In genomic region chr1:55172687-55173086, GRCh38 we compare ENCODE assay signal across 27 cellular contexts.
"Had no signal": no experiment of that assay in that cellular context is flagged by ENCODE, and none has a peak within 500 bp of the region (broad histone marks: within the 10 kb centered on the region; RNA-seq: fewer than 3 reads in every experiment).

No MANE protein-coding gene starts in this region.

- H3K27ac Mint-ChIP-seq: nephron; neural progenitor cell; stimulated activated memory B cell treated with anti-CD40 and anti-IgM and Interleukin-4, amounts not matched to agents 10 μg/mL and 1 μg/mL and 100 μg/mL, for 72 hours; stimulated activated naive CD8-positive, alpha-beta T cell treated with anti-CD3 and anti-CD28 coated beads, Interleukin-15, amount 100 ng/mL, for 72 hours had no signal

- H3K27me3 Mint-ChIP-seq: naive thymus-derived CD8-positive, alpha-beta T cell; stimulated activated memory B cell treated with anti-CD40 and anti-IgM and Interleukin-4, amounts not matched to agents 10 μg/mL and 1 μg/mL and 100 μg/mL, for 72 hours; stimulated activated naive CD8-positive, alpha-beta T cell treated with anti-CD3 and anti-CD28 coated beads, Interleukin-15, amount 100 ng/mL, for 72 hours had no signal

- ATAC-seq: left cardiac atrium; left lobe of liver; naive thymus-derived CD8-positive, alpha-beta T cell; right cardiac atrium; sciatic nerve; stimulated activated memory B cell treated with anti-CD40 and anti-IgM and Interleukin-4, amounts not matched to agents 10 μg/mL and 1 μg/mL and 100 μg/mL, for 72 hours; stimulated activated naive CD8-positive, alpha-beta T cell treated with anti-CD3 and anti-CD28 coated beads, Interleukin-15, amount 100 ng/mL, for 72 hours had no signal

- H3K27me3 ChIP-seq: heart right ventricle, hepatocyte, neural progenitor cell, ovary, spleen, transverse colon, upper lobe of left lung, vagina had no signal

- H3K4me1 ChIP-seq: neural progenitor cell, prostate gland, upper lobe of left lung, vagina had no signal

- H3K4me3 Mint-ChIP-seq: naive thymus-derived CD8-positive, alpha-beta T cell; nephron; neural progenitor cell; stimulated activated memory B cell treated with anti-CD40 and anti-IgM and Interleukin-4, amounts not matched to agents 10 μg/mL and 1 μg/mL and 100 μg/mL, for 72 hours; stimulated activated naive CD8-positive, alpha-beta T cell treated with anti-CD3 and anti-CD28 coated beads, Interleukin-15, amount 100 ng/mL, for 72 hours had no signal

- H3K9me3 Mint-ChIP-seq: naive thymus-derived CD8-positive, alpha-beta T cell; nephron; neural progenitor cell; stimulated activated memory B cell treated with anti-CD40 and anti-IgM and Interleukin-4, amounts not matched to agents 10 μg/mL and 1 μg/mL and 100 μg/mL, for 72 hours; stimulated activated naive CD8-positive, alpha-beta T cell treated with anti-CD3 and anti-CD28 coated beads, Interleukin-15, amount 100 ng/mL, for 72 hours had no signal

- H3K36me3 ChIP-seq: ovary, prostate gland, vagina had no signal

- H3K9me3 ChIP-seq: heart right ventricle, ovary, prostate gland, spleen, transverse colon, upper lobe of left lung, vagina had no signal

- H3K4me3 ChIP-seq: heart right ventricle, hepatocyte, lung, neural progenitor cell, ovary, prostate gland, spleen, transverse colon, upper lobe of left lung, vagina had no signal

- H3K27ac ChIP-seq: hepatocyte, ovary, prostate gland, spleen, transverse colon, upper lobe of left lung, vagina had no signal

- DNase-seq: glutamatergic neuron; heart right ventricle; kidney glomerular epithelial cell; left cardiac atrium; naive thymus-derived CD8-positive, alpha-beta T cell; ovary; posterior cingulate gyrus; retina; right cardiac atrium; small intestine; spleen; stimulated activated CD4-positive, alpha-beta T cell treated with anti-CD3 and anti-CD28 coated beads, Interleukin-4, amount 100 ng/mL, for 4 hours; stimulated activated CD8-positive, alpha-beta memory T cell treated with anti-CD3 and anti-CD28 coated beads, Interleukin-4, amount 100 ng/mL, for 48 hours; stimulated activated naive CD4-positive, alpha-beta T cell treated with Interleukin-2 at 50 U/mL for 16 hours; stimulated activated naive CD8-positive, alpha-beta T cell treated with anti-CD3 and anti-CD28 coated beads, Interleukin-15, amount 100 ng/mL, for 72 hours; substantia nigra; transverse colon; upper lobe of left lung had no signal
